In genomic region chr9:127930298-127931091, GRCh38 we compare ENCODE assay signal across 1 cellular context.
TF ChIP-seq lines count a peak whose summit lies in the region.

A gene with protein sequence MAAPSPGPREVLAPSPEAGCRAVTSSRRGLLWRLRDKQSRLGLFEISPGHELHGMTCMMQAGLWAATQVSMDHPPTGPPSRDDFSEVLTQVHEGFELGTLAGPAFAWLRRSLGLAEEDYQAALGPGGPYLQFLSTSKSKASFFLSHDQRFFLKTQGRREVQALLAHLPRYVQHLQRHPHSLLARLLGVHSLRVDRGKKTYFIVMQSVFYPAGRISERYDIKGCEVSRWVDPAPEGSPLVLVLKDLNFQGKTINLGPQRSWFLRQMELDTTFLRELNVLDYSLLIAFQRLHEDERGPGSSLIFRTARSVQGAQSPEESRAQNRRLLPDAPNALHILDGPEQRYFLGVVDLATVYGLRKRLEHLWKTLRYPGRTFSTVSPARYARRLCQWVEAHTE (minus strand): TSS chr9:127930777. CDS start chr9:127930752, 25 bp downstream.

TF ChIP-seq in SK-N-SH treated with all-trans-retinoic acid at 6 μM for 48 hours, 23 proteins besides CTCF, POLR2A, EP300 and RAD21 (continued from another document):
- TF ChIP-seq CSRNP3 (CRISPR knock-in tag; IDR thresholded peaks at IDR 0.05) (peak; percentile 32; the same call in 1 of the 2 replicates), ESRRG (CRISPR knock-in tag; IDR thresholded peaks at IDR 0.05) (peak; percentile 71; the same call in 1 of the 2 replicates), CSDC2 (CRISPR knock-in tag; IDR thresholded peaks at IDR 0.05) (no peak), BACH2 (CRISPR knock-in tag; IDR thresholded peaks at IDR 0.05; ENCODE audit: borderline replicate concordance) (no peak), RARB (CRISPR knock-in tag; IDR thresholded peaks at IDR 0.05) (no peak), ZNF565 (CRISPR knock-in tag; conservative IDR thresholded peaks at IDR 0.05; ENCODE audit: low read depth) (no peak), ISL1 (CRISPR knock-in tag; IDR thresholded peaks at IDR 0.05) (no peak), POU6F1 (CRISPR knock-in tag; IDR thresholded peaks at IDR 0.05; ENCODE audit: borderline replicate concordance, low read depth) (no peak), ARNTL (CRISPR knock-in tag; IDR thresholded peaks at IDR 0.05; ENCODE audit: borderline replicate concordance, low read depth) (0 out of 2 replicates have a peak, but pooled peaks have one; percentile 21), ZFP30 (CRISPR knock-in tag; IDR thresholded peaks at IDR 0.05) (no peak), OSR1 (CRISPR knock-in tag; IDR thresholded peaks at IDR 0.05) (no peak)
